15 cellular contexts compared by ENCODE assay signal in genomic region chr18:47800192-47800591, GRCh38.
DNase-seq lines count a peak whose midpoint lies in the region; ATAC-seq and TF ChIP-seq lines count a peak whose summit lies in the region.
"Had no signal": no experiment of that assay in that cellular context is flagged by ENCODE, and none has a peak within 500 bp of the region (broad histone marks: within the 10 kb centered on the region; RNA-seq: fewer than 3 reads in every experiment).

No MANE protein-coding gene starts in this region.

- no peaks in the 10 kb centered on the region for H3K27me3 ChIP-seq in SK-N-SH (ENCODE audit: insufficient read depth)
- H3K27me3 ChIP-seq in esophagus muscularis mucosa, result peaks cover 0 to 4% (median 0%) of the 10 kb centered on the region in 4 donors

- DNase-seq in SK-N-SH (peak; percentile 31), esophagus muscularis mucosa (ENCODE audit: extremely low spot score) (peak; percentile 37), mesothelial cell of epicardium (ENCODE audit: low spot score in 2 of 2, unreplicated experiment in 2 of 2) (no peak), hypothalamus (lab: John Stamatoyannopoulos, UW) (no peak), T-helper 2 cell (no peak)
- DNase-seq in activated T-helper 1 cell treated with anti-CD3 and anti-CD28 coated beads, Interleukin-12 subunit alpha, Interleukin-12 subunit beta, Interleukin-2, Interleukin-4 antibody, amounts not matched to agents 30 ng/mL and 10 ng/mL and 1 ng/mL, durations not matched to agents 14 hours and 24 hours and 36 hours (ENCODE audit: low spot score), result no peak
- DNase-seq: Calu3; CD4-positive, alpha-beta memory T cell; COR-L47; DMS53; DMS79 treated with DMSO at 0.1 percent for 48 hours; GM23248; H9 had no signal

- intact Hi-C loops in esophagus muscularis mucosa (cut with DNase I), result no loop called here
- intact Hi-C loops in activated T-helper 1 cell treated with anti-CD3 and anti-CD28 coated beads, Interleukin-12 subunit alpha, Interleukin-12 subunit beta, Interleukin-2, Interleukin-4 antibody, amounts not matched to agents 30 ng/mL and 10 ng/mL and 1 ng/mL, durations not matched to agents 14 hours and 24 hours and 36 hours (cut with micrococcal nuclease), result no loop called here

- no peaks in the 10 kb centered on the region for H3K9me3 ChIP-seq in SK-N-SH
- H3K9me3 ChIP-seq in esophagus muscularis mucosa, result no peaks in the 10 kb centered on the region

- no peaks in the 10 kb centered on the region for H3K9me2 ChIP-seq in SK-N-SH

- H3K4me3 ChIP-seq in SK-N-SH (ENCODE audit: low read depth in 2 of 2, low read length in 1 of 2) (no peak overlapping the region), esophagus muscularis mucosa (no peak overlapping the region)
- H3K4me3 ChIP-seq: GM23248 had no signal

- POLR2A ChIA-PET in SK-N-SH (lab: Yijun Ruan, JAX), result no interaction called here

- no peaks in the 10 kb centered on the region for H4K20me1 ChIP-seq in SK-N-SH (ENCODE audit: insufficient read depth)

- CTCF ChIA-PET in SK-N-SH (lab: Yijun Ruan, JAX), result interaction anchor here (0.9 to 1.5 kb wide), 2 partner anchors 23 to 46 kb away, joined by 3 read pairs; no protein-coding TSS in a partner anchor

- H3K9me3 Mint-ChIP-seq in mesothelial cell of epicardium, result peaks cover 5% of the 10 kb centered on the region
- no peaks in the 10 kb centered on the region for H3K9me3 Mint-ChIP-seq in activated T-helper 1 cell treated with anti-CD3 and anti-CD28 coated beads, Interleukin-12 subunit alpha, Interleukin-12 subunit beta, Interleukin-2, Interleukin-4 antibody, amounts not matched to agents 30 ng/mL and 10 ng/mL and 1 ng/mL, durations not matched to agents 14 hours and 24 hours and 36 hours

- H3K27ac ChIP-seq in SK-N-SH (ENCODE audit: low read depth in 2 of 2, low read length in 1 of 2) (no peak overlapping the region; a peak in 2 of 4 replicates), esophagus muscularis mucosa (replicated peaks in 1 of 4) (no peak overlapping the region)
- H3K27ac ChIP-seq: GM23248 had no signal

- no peaks in the 10 kb centered on the region for H3K36me3 ChIP-seq in SK-N-SH (replicated peaks in 1 of 2; ENCODE audit: control insufficient read depth in 1 of 2, insufficient read depth in 2 of 2, low read length in 1 of 2)
- H3K36me3 ChIP-seq in esophagus muscularis mucosa, result no peaks in the 10 kb centered on the region

- peaks cover 0 to 39% of the 10 kb centered on the region in 2 experiments; a peak in 1 of 4 replicates for H3K4me1 ChIP-seq in SK-N-SH (ENCODE audit: control insufficient read depth in 1 of 2, insufficient read depth in 2 of 2, low read depth in 1 of 2, low read length in 1 of 2)
- H3K4me1 ChIP-seq in esophagus muscularis mucosa, result peaks cover 4 to 6% (median 5%) of the 10 kb centered on the region in 4 donors

- TF ChIP-seq EP300 in SK-N-SH (IDR thresholded peaks at IDR 0.05; ENCODE audit: borderline replicate concordance in 1 of 2, low read depth in 1 of 2, low read length in 1 of 2) (no peak), esophagus muscularis mucosa (IDR thresholded peaks at IDR 0.05) (no peak)

- H3F3A ChIP-seq in SK-N-SH (replicated peaks; ENCODE audit: insufficient read depth), result no peaks in the 10 kb centered on the region

- no peak overlapping the region for H3K9ac ChIP-seq in SK-N-SH
- H3K9ac ChIP-seq: GM23248 had no signal

- H2AFZ ChIP-seq in SK-N-SH (ENCODE audit: low read depth), result no peak overlapping the region
- H2AFZ ChIP-seq: GM23248 had no signal

- no peak for TF ChIP-seq RAD21 in SK-N-SH (IDR thresholded peaks at IDR 0.05; ENCODE audit: low read length)

- TF ChIP-seq POLR2A in esophagus muscularis mucosa (IDR thresholded peaks at IDR 0.05; ENCODE audit: low read depth), result no peak

- peak overlapping the region; percentile 25 for H3K4me3 Mint-ChIP-seq in mesothelial cell of epicardium
- H3K4me3 Mint-ChIP-seq in activated T-helper 1 cell treated with anti-CD3 and anti-CD28 coated beads, Interleukin-12 subunit alpha, Interleukin-12 subunit beta, Interleukin-2, Interleukin-4 antibody, amounts not matched to agents 30 ng/mL and 10 ng/mL and 1 ng/mL, durations not matched to agents 14 hours and 24 hours and 36 hours, result no peak overlapping the region
- H3K4me3 Mint-ChIP-seq: CD4-positive, alpha-beta memory T cell; H9 had no signal

- WGBS in SK-N-SH (ENCODE audit: low lambda C conversion rate), result 21% methylated on average over 9 of the region's 9 CpGs
- WGBS in esophagus muscularis mucosa, result 34% methylated on average over 9 of the region's 9 CpGs

- no peak for ATAC-seq in GM21447 (IDR thresholded peaks at IDR 0.05; ENCODE audit: unreplicated experiment)
- ATAC-seq: HCT116 had no signal

- no peak for TF ChIP-seq CTCF in SK-N-SH (IDR thresholded peaks at IDR 0.05)
- TF ChIP-seq CTCF in esophagus muscularis mucosa (IDR thresholded peaks at IDR 0.05), result no peak
- TF ChIP-seq CTCF in mesothelial cell of epicardium (IDR thresholded peaks at IDR 0.05; ENCODE audit: unreplicated experiment), result no peak

- no peaks in the 10 kb centered on the region for H3K36me3 Mint-ChIP-seq in mesothelial cell of epicardium
- no peaks in the 10 kb centered on the region for H3K36me3 Mint-ChIP-seq in activated T-helper 1 cell treated with anti-CD3 and anti-CD28 coated beads, Interleukin-12 subunit alpha, Interleukin-12 subunit beta, Interleukin-2, Interleukin-4 antibody, amounts not matched to agents 30 ng/mL and 10 ng/mL and 1 ng/mL, durations not matched to agents 14 hours and 24 hours and 36 hours (ENCODE audit: low read depth)
- H3K36me3 Mint-ChIP-seq: CD4-positive, alpha-beta memory T cell had no signal

- H3K27me3 Mint-ChIP-seq in mesothelial cell of epicardium (ENCODE audit: low read depth), result peaks cover 25% of the 10 kb centered on the region
- peaks cover 2% of the 10 kb centered on the region for H3K27me3 Mint-ChIP-seq in activated T-helper 1 cell treated with anti-CD3 and anti-CD28 coated beads, Interleukin-12 subunit alpha, Interleukin-12 subunit beta, Interleukin-2, Interleukin-4 antibody, amounts not matched to agents 30 ng/mL and 10 ng/mL and 1 ng/mL, durations not matched to agents 14 hours and 24 hours and 36 hours (ENCODE audit: insufficient read depth)

- no peak overlapping the region for H3K4me2 ChIP-seq in SK-N-SH

- no peaks in the 10 kb centered on the region for H3K79me2 ChIP-seq in SK-N-SH (ENCODE audit: insufficient read depth)

- H3K27ac Mint-ChIP-seq in mesothelial cell of epicardium, result peak overlapping the region; percentile 85
- H3K27ac Mint-ChIP-seq in activated T-helper 1 cell treated with anti-CD3 and anti-CD28 coated beads, Interleukin-12 subunit alpha, Interleukin-12 subunit beta, Interleukin-2, Interleukin-4 antibody, amounts not matched to agents 30 ng/mL and 10 ng/mL and 1 ng/mL, durations not matched to agents 14 hours and 24 hours and 36 hours, result no peak overlapping the region
- H3K27ac Mint-ChIP-seq: CD4-positive, alpha-beta memory T cell; H9 had no signal

- peaks cover 50% of the 10 kb centered on the region for H3K4me1 Mint-ChIP-seq in mesothelial cell of epicardium
- no peaks in the 10 kb centered on the region for H3K4me1 Mint-ChIP-seq in activated T-helper 1 cell treated with anti-CD3 and anti-CD28 coated beads, Interleukin-12 subunit alpha, Interleukin-12 subunit beta, Interleukin-2, Interleukin-4 antibody, amounts not matched to agents 30 ng/mL and 10 ng/mL and 1 ng/mL, durations not matched to agents 14 hours and 24 hours and 36 hours (ENCODE audit: low read depth)
- H3K4me1 Mint-ChIP-seq: CD4-positive, alpha-beta memory T cell had no signal

TF ChIP-seq in SK-N-SH, 30 proteins besides CTCF, POLR2A, EP300 and RAD21 (continues in another document):
- TF ChIP-seq, protein P1, sequence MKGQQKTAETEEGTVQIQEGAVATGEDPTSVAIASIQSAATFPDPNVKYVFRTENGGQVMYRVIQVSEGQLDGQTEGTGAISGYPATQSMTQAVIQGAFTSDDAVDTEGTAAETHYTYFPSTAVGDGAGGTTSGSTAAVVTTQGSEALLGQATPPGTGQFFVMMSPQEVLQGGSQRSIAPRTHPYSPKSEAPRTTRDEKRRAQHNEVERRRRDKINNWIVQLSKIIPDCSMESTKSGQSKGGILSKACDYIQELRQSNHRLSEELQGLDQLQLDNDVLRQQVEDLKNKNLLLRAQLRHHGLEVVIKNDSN (IDR thresholded peaks at IDR 0.05; ENCODE audit: borderline replicate concordance, low read depth), result no peak
- TF ChIP-seq PBX3 (IDR thresholded peaks at IDR 0.05) (no peak), RXRA (IDR thresholded peaks at IDR 0.05; ENCODE audit: borderline replicate concordance, low read depth) (no peak), FOSL2 (IDR thresholded peaks at IDR 0.05; ENCODE audit: borderline replicate concordance, low read depth) (no peak), EZH2phosphoT487 (IDR thresholded peaks at IDR 0.05; ENCODE audit: borderline replicate concordance, low read depth) (no peak), GATA2 (CRISPR knock-in tag; IDR thresholded peaks at IDR 0.05) (no peak), TAF1 (IDR thresholded peaks at IDR 0.05; ENCODE audit: borderline replicate concordance, low read depth, low read length) (no peak), FOXJ3 (CRISPR knock-in tag; IDR thresholded peaks at IDR 0.05) (no peak), MEF2A (IDR thresholded peaks at IDR 0.05; ENCODE audit: borderline replicate concordance, low read depth) (no peak), RFX5 (IDR thresholded peaks at IDR 0.05; ENCODE audit: low read length) (no peak), JUND (IDR thresholded peaks at IDR 0.05) (no peak)

Comparison
In these comparisons a context has a peak if more than half of its experiments do, and no peak if none do; other contexts are left out.
1. DNase-seq: peak in SK-N-SH (single experiment) and esophagus muscularis mucosa (single experiment); none in mesothelial cell of epicardium (0 of 2), hypothalamus (0 of 51), activated T-helper 1 cell treated with anti-CD3 and anti-CD28 coated beads, Interleukin-12 subunit alpha, Interleukin-12 subunit beta, Interleukin-2, Interleukin-4 antibody, amounts not matched to agents 30 ng/mL and 10 ng/mL and 1 ng/mL, durations not matched to agents 14 hours and 24 hours and 36 hours (single experiment) and T-helper 2 cell (0 of 5).